18 cellular contexts compared by ENCODE assay signal in genomic region chr18:3651266-3651665, GRCh38.
DNase-seq lines count a peak whose midpoint lies in the region; ATAC-seq, FAIRE-seq and TF ChIP-seq lines count a peak whose summit lies in the region.
"Had no signal": no experiment of that assay in that cellular context is flagged by ENCODE, and none has a peak within 500 bp of the region (broad histone marks: within the 10 kb centered on the region; RNA-seq: fewer than 3 reads in every experiment).

No MANE protein-coding gene starts in this region.

- FAIRE-seq in K562 (lab: Jason Lieb, UNC): no peak

- TF ChIP-seq EP300 in Ishikawa (IDR thresholded peaks at IDR 0.05; ENCODE audit: borderline replicate concordance) (no peak), K562 (IDR thresholded peaks at IDR 0.05; ENCODE audit: low read length) (no peak)

- POLR2A ChIA-PET in K562 (lab: Yijun Ruan, JAX): interaction anchor here (1.3 to 6.3 kb wide), 5 partner anchors 14 to 57 kb away, joined by 3 to 80 read pairs (median 43); no protein-coding TSS in a partner anchor
- POLR2A ChIA-PET in CD8-positive, alpha-beta T cell (lab: Charles Lee): no interaction called here

- no peaks in the 10 kb centered on the region for H4K20me1 ChIP-seq in K562 (replicated peaks; ENCODE audit: control insufficient read depth, insufficient read depth, low read length)
- H4K20me1 ChIP-seq in osteoblast (ENCODE audit: insufficient read depth, low read length): no peaks in the 10 kb centered on the region
- H4K20me1 ChIP-seq: BLaER1 had no signal

- peaks cover 65% of the 10 kb centered on the region for H3K4me1 Mint-ChIP-seq in Calu3 (ENCODE audit: low read depth, unreplicated experiment)
- H3K4me1 Mint-ChIP-seq in glutamatergic neuron (ENCODE audit: low read depth, unreplicated experiment): peaks cover 2% of the 10 kb centered on the region
- H3K4me1 Mint-ChIP-seq in CD8-positive, alpha-beta T cell (ENCODE audit: low read depth): no peaks in the 10 kb centered on the region

- H3K27me3 ChIP-seq in K562 (ENCODE audit: control insufficient read depth in 2 of 2, insufficient read depth in 2 of 2, low read length in 2 of 2): no peaks in the 10 kb centered on the region; a peak in 1 of 5 replicates
- H3K27me3 ChIP-seq in osteoblast (ENCODE audit: insufficient read depth, low read length): no peaks in the 10 kb centered on the region
- no peaks in the 10 kb centered on the region for H3K27me3 ChIP-seq in CD8-positive, alpha-beta T cell (ENCODE audit: insufficient read depth, low read length)
- H3K27me3 ChIP-seq: BLaER1 had no signal

- peaks cover 12% of the 10 kb centered on the region for H3K27me3 Mint-ChIP-seq in Calu3 (ENCODE audit: unreplicated experiment)
- peaks cover 4% of the 10 kb centered on the region for H3K27me3 Mint-ChIP-seq in glutamatergic neuron (ENCODE audit: unreplicated experiment)
- H3K27me3 Mint-ChIP-seq in CD8-positive, alpha-beta T cell (ENCODE audit: low read depth): no peaks in the 10 kb centered on the region

- no peaks in the 10 kb centered on the region for H3K9me1 ChIP-seq in K562 (ENCODE audit: control insufficient read depth, insufficient read depth, low read length)

- H3K9ac ChIP-seq in K562 (ENCODE audit: insufficient read depth in 1 of 2, low read depth in 2 of 2, low read length in 2 of 2): no peak overlapping the region
- H3K9ac ChIP-seq: BLaER1, SK-N-SH had no signal

- H3K4me1 ChIP-seq in K562 (replicated peaks in 1 of 2; ENCODE audit: control insufficient read depth in 2 of 2, insufficient read depth in 2 of 2, low read length in 2 of 2): peaks cover 48 to 60% of the 10 kb centered on the region in 2 experiments
- peaks cover 36% of the 10 kb centered on the region for H3K4me1 ChIP-seq in osteoblast (ENCODE audit: insufficient read depth, low read length)
- no peaks in the 10 kb centered on the region for H3K4me1 ChIP-seq in CD8-positive, alpha-beta T cell (ENCODE audit: insufficient read depth, low read length)

- H3K36me3 ChIP-seq in K562 (ENCODE audit: control insufficient read depth, insufficient read depth, low read length) (no peaks in the 10 kb centered on the region; the same call in 2 of the 3 replicates), osteoblast (ENCODE audit: insufficient read depth, low read length) (no peaks in the 10 kb centered on the region)
- no peaks in the 10 kb centered on the region for H3K36me3 ChIP-seq in CD8-positive, alpha-beta T cell (ENCODE audit: insufficient read depth, low read length)
- H3K36me3 ChIP-seq: BLaER1 had no signal

- DNase-seq in Calu3 (no peak), K562 (ENCODE audit: extremely low read depth in 1 of 4, low spot score in 3 of 4) (no peak), osteoblast (ENCODE audit: insufficient read length, low spot score, missing footprints) (no peak), glutamatergic neuron (no peak)
- no peak for DNase-seq in CD8-positive, alpha-beta T cell
- DNase-seq: CD8-positive, alpha-beta memory T cell; DMS 273 treated with DMSO at 0.1 percent for 48 hours; NCI-H1417 treated with DMSO at 0.1 percent for 48 hours; NCI-H1930; NCI-H2171; NCI-H446; PC-3; Right ventricle myocardium superior; SK-N-SH; T-cell had no signal

- BruUV-seq in Calu3 (replicated peaks; lab: Mats Ljungman, UMichigan) (no TSS peak), K562 (replicated peaks; lab: Mats Ljungman, UMichigan) (no TSS peak)

- H3K27ac Mint-ChIP-seq in Calu3 (ENCODE audit: unreplicated experiment) (peak overlapping the region; percentile 100), glutamatergic neuron (ENCODE audit: unreplicated experiment) (no peak overlapping the region)
- H3K27ac Mint-ChIP-seq in CD8-positive, alpha-beta T cell: no peak overlapping the region
- H3K27ac Mint-ChIP-seq: CD8-positive, alpha-beta memory T cell; T-cell had no signal

- 80% methylated on average over 9 of the region's 9 CpGs for WGBS in K562 (ENCODE audit: insufficient coverage, low coverage, missing lambda C conversion rate)

- CTCF ChIA-PET in Calu3 (lab: Charles Lee): no interaction called here
- CTCF ChIA-PET in K562 (lab: Yijun Ruan, JAX; ENCODE audit: low intra/inter-chr PET ratio): interaction anchor here (0.6 kb wide), 1 partner anchor 21 kb away, joined by 7 read pairs; no protein-coding TSS in a partner anchor
- CTCF ChIA-PET in CD8-positive, alpha-beta T cell (lab: Charles Lee): interaction anchor here (3.8 kb wide), 1 partner anchor 14 kb away, joined by 18 read pairs; no protein-coding TSS in a partner anchor

- ATAC-seq in K562 (no peak), HG03139 (IDR thresholded peaks at IDR 0.05; ENCODE audit: unreplicated experiment) (no peak)
- no peak for ATAC-seq in CD8-positive, alpha-beta T cell
- ATAC-seq: PC-3, T-cell had no signal

- H3K4me3 ChIP-seq in K562 (no peak overlapping the region), osteoblast (ENCODE audit: insufficient read depth, low read length) (no peak overlapping the region)
- H3K4me3 ChIP-seq in CD8-positive, alpha-beta T cell (ENCODE audit: low read depth, low read length): no peak overlapping the region
- H3K4me3 ChIP-seq: BLaER1 had no signal

- H3K9me3 ChIP-seq in K562 (replicated peaks; ENCODE audit: control insufficient read depth, insufficient read depth, low read depth, low read length): no peaks in the 10 kb centered on the region
- H3K9me3 ChIP-seq in osteoblast (ENCODE audit: low read depth, low read length): no peaks in the 10 kb centered on the region
- H3K9me3 ChIP-seq in CD8-positive, alpha-beta T cell (ENCODE audit: low read length): no peaks in the 10 kb centered on the region
- H3K9me3 ChIP-seq: BLaER1, SK-N-SH had no signal

- H3K4me2 ChIP-seq in K562 (ENCODE audit: insufficient read depth, low read length) (no peak overlapping the region), osteoblast (ENCODE audit: insufficient read depth, low read length) (no peak overlapping the region)
- H3K4me2 ChIP-seq: BLaER1, SK-N-SH had no signal

- H3K9me3 Mint-ChIP-seq in Calu3 (ENCODE audit: low read depth, unreplicated experiment): no peaks in the 10 kb centered on the region
- H3K9me3 Mint-ChIP-seq in glutamatergic neuron (ENCODE audit: unreplicated experiment): no peaks in the 10 kb centered on the region
- H3K9me3 Mint-ChIP-seq in CD8-positive, alpha-beta T cell: no peaks in the 10 kb centered on the region
- H3K9me3 Mint-ChIP-seq: CD8-positive, alpha-beta memory T cell; T-cell had no signal

- in situ Hi-C loops in K562 (cut with MboI): no loop called here

- TF ChIP-seq CTCF in Calu3 (IDR thresholded peaks at IDR 0.05; ENCODE audit: unreplicated experiment) (no peak), K562 (IDR thresholded peaks at IDR 0.05 in 2 of 3, conservative IDR thresholded peaks at IDR 0.05 in 1 of 3; ENCODE audit: insufficient read depth in 2 of 3, low read depth in 1 of 3, low read length in 3 of 3) (no peak), osteoblast (IDR thresholded peaks at IDR 0.05; ENCODE audit: extremely low read depth, low read depth, low read length) (no peak), glutamatergic neuron (IDR thresholded peaks at IDR 0.05; ENCODE audit: partially characterized antibody, unreplicated experiment) (no peak)
- TF ChIP-seq CTCF in CD8-positive, alpha-beta T cell (IDR thresholded peaks at IDR 0.05): no peak

- H3K79me2 ChIP-seq in K562 (ENCODE audit: control insufficient read depth, insufficient read depth, low read length): peaks cover 29% of the 10 kb centered on the region
- H3K79me2 ChIP-seq in osteoblast (ENCODE audit: insufficient read depth, low read length): no peaks in the 10 kb centered on the region

- no peak overlapping the region for H2AFZ ChIP-seq in K562 (ENCODE audit: low read depth, low read length)
- H2AFZ ChIP-seq in osteoblast (ENCODE audit: low read length): no peak overlapping the region

- TF ChIP-seq RAD21 in Ishikawa (IDR thresholded peaks at IDR 0.05; ENCODE audit: low read depth) (no peak), K562 (CRISPR knock-in tag; conservative IDR thresholded peaks at IDR 0.05 in 1 of 2, IDR thresholded peaks at IDR 0.05 in 1 of 2) (no peak)

- no peak overlapping the region; the same call in 2 of the 3 replicates for H3K27ac ChIP-seq in K562 (ENCODE audit: extremely low read depth, low read depth, low read length)
- peak overlapping the region; percentile 92 for H3K27ac ChIP-seq in osteoblast (ENCODE audit: low read depth, low read length)
- H3K27ac ChIP-seq in CD8-positive, alpha-beta T cell (ENCODE audit: low read depth, low read length): no peak overlapping the region
- H3K27ac ChIP-seq: BLaER1 had no signal

- H3K36me3 Mint-ChIP-seq in Calu3 (ENCODE audit: insufficient read depth, unreplicated experiment) (peaks cover 43% of the 10 kb centered on the region), glutamatergic neuron (ENCODE audit: unreplicated experiment) (no peaks in the 10 kb centered on the region)
- H3K36me3 Mint-ChIP-seq in CD8-positive, alpha-beta T cell: no peaks in the 10 kb centered on the region
- H3K36me3 Mint-ChIP-seq: CD8-positive, alpha-beta memory T cell; T-cell had no signal

- intact Hi-C loops in Calu3 (cut with micrococcal nuclease; ENCODE audit: unreplicated experiment): no loop called here
- intact Hi-C loops in K562 (cut with micrococcal nuclease): no loop called here
- intact Hi-C loops in CD8-positive, alpha-beta T cell (cut with DNase I, micrococcal nuclease): no loop called here

- no peak for TF ChIP-seq POLR2A in K562 (conservative IDR thresholded peaks at IDR 0.05)

- H3K4me3 Mint-ChIP-seq in Calu3 (ENCODE audit: low read depth, unreplicated experiment) (no peak overlapping the region), glutamatergic neuron (ENCODE audit: unreplicated experiment) (no peak overlapping the region)
- H3K4me3 Mint-ChIP-seq in CD8-positive, alpha-beta T cell: no peak overlapping the region
- H3K4me3 Mint-ChIP-seq: CD8-positive, alpha-beta memory T cell; T-cell had no signal

TF ChIP-seq in Ishikawa, 13 proteins besides CTCF, POLR2A, EP300 and RAD21 (continues in another document):
- no peak for TF ChIP-seq YY1 (IDR thresholded peaks at IDR 0.05; ENCODE audit: low read depth)
- no peak for TF ChIP-seq CEBPB (IDR thresholded peaks at IDR 0.05)
- TF ChIP-seq USF1 (IDR thresholded peaks at IDR 0.05): no peak
